Comparison of ENCODE assay signal across 1 cellular context in the genomic region with DNA sequence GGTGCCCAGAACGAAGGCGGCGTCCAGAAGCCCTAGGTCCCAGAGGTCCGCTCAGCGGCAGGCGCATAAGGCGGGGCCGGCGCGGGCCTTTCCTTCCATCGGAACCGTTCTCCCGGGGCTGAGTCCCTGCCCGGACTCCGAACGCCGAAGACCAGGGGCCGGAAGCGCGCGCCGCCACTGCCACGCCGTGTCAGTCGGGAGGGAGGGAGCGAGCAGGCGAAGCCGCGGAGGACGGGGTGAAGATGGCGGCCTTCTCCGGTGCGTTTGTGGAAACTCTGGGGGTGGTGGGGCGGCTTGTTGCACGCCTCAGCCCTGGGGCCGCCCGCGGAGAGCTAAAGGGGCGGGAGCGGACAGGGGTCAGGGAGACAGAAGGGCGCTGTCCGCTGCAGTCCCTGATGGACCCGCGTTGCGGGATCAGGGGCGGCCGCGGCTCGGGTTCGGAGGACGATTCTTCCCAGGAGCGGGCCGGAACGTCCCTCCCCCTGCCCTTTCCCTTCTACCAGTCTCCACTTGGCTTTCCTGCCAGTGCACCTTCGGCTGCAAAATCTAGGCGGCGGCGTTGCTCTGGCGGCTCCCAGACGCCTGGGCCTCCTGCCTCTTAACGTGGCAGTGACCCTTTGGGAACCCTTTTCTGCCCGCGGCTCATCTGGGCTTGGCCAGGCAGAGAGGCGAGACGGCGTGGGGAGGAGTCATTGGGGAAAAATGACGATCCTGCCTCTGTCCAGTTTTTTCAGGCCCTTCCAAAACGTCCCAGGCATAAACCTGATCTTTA.
TF ChIP-seq lines count a peak whose summit lies in the region.

DDX1 (plus strand) TSS at position 177 of the 772 bp plus-strand sequence; CDS start at position 243, 66 bp downstream.

TF ChIP-seq in HepG2, 621 proteins besides CTCF, POLR2A, EP300 and RAD21 (continued from another document and continues in another):
- TF ChIP-seq ZBTB49 (CRISPR knock-in tag; IDR thresholded peaks at IDR 0.05; ENCODE audit: borderline replicate concordance): peak; percentile 95
- TF ChIP-seq TSC22D2 (CRISPR knock-in tag; IDR thresholded peaks at IDR 0.05; ENCODE audit: borderline replicate concordance): peak; percentile 98
- no peak; the same call in 1 of the 2 replicates for TF ChIP-seq ZBTB8A (CRISPR knock-in tag; IDR thresholded peaks at IDR 0.05; ENCODE audit: borderline replicate concordance, low read depth)
- peak; percentile 99 for TF ChIP-seq REPIN1 (CRISPR knock-in tag; IDR thresholded peaks at IDR 0.05; ENCODE audit: borderline replicate concordance, low read depth)
- TF ChIP-seq, protein P1, sequence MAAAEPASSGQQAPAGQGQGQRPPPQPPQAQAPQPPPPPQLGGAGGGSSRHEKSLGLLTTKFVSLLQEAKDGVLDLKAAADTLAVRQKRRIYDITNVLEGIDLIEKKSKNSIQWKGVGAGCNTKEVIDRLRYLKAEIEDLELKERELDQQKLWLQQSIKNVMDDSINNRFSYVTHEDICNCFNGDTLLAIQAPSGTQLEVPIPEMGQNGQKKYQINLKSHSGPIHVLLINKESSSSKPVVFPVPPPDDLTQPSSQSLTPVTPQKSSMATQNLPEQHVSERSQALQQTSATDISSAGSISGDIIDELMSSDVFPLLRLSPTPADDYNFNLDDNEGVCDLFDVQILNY (CRISPR knock-in tag; conservative IDR thresholded peaks at IDR 0.05): peak; percentile 91
- TF ChIP-seq ZNF232 (CRISPR knock-in tag; IDR thresholded peaks at IDR 0.05; ENCODE audit: borderline replicate concordance): peak; percentile 93
- 0 out of 2 replicates have a peak, but pooled peaks have one; percentile 42 for TF ChIP-seq JUNB (CRISPR knock-in tag; IDR thresholded peaks at IDR 0.05; ENCODE audit: borderline replicate concordance)
- TF ChIP-seq, protein P2, sequence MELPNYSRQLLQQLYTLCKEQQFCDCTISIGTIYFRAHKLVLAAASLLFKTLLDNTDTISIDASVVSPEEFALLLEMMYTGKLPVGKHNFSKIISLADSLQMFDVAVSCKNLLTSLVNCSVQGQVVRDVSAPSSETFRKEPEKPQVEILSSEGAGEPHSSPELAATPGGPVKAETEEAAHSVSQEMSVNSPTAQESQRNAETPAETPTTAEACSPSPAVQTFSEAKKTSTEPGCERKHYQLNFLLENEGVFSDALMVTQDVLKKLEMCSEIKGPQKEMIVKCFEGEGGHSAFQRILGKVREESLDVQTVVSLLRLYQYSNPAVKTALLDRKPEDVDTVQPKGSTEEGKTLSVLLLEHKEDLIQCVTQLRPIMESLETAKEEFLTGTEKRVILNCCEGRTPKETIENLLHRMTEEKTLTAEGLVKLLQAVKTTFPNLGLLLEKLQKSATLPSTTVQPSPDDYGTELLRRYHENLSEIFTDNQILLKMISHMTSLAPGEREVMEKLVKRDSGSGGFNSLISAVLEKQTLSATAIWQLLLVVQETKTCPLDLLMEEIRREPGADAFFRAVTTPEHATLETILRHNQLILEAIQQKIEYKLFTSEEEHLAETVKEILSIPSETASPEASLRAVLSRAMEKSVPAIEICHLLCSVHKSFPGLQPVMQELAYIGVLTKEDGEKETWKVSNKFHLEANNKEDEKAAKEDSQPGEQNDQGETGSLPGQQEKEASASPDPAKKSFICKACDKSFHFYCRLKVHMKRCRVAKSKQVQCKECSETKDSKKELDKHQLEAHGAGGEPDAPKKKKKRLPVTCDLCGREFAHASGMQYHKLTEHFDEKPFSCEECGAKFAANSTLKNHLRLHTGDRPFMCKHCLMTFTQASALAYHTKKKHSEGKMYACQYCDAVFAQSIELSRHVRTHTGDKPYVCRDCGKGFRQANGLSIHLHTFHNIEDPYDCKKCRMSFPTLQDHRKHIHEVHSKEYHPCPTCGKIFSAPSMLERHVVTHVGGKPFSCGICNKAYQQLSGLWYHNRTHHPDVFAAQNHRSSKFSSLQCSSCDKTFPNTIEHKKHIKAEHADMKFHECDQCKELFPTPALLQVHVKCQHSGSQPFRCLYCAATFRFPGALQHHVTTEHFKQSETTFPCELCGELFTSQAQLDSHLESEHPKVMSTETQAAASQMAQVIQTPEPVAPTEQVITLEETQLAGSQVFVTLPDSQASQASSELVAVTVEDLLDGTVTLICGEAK (IDR thresholded peaks at IDR 0.05): peak; percentile 93
- TF ChIP-seq, protein P2 (CRISPR knock-in tag; IDR thresholded peaks at IDR 0.05): peak; percentile 96
- peak; percentile 99 for TF ChIP-seq ZNF766 (CRISPR knock-in tag; IDR thresholded peaks at IDR 0.05; ENCODE audit: borderline replicate concordance)
- TF ChIP-seq ZNF761 (CRISPR knock-in tag; conservative IDR thresholded peaks at IDR 0.05): peak; percentile 99
- peak; percentile 100 for TF ChIP-seq ZNF558 (CRISPR knock-in tag; IDR thresholded peaks at IDR 0.05; ENCODE audit: borderline replicate concordance)
- no peak for TF ChIP-seq KAT2B (IDR thresholded peaks at IDR 0.05; ENCODE audit: borderline replicate concordance, low read depth, low read length)
- no peak for TF ChIP-seq SOX6 (IDR thresholded peaks at IDR 0.05)
- TF ChIP-seq SOX6 (CRISPR knock-in tag; IDR thresholded peaks at IDR 0.05): peak; percentile 90
- TF ChIP-seq MTF1 (CRISPR knock-in tag; IDR thresholded peaks at IDR 0.05): peak; percentile 72; the same call in 1 of the 2 replicates
- TF ChIP-seq, protein P3, sequence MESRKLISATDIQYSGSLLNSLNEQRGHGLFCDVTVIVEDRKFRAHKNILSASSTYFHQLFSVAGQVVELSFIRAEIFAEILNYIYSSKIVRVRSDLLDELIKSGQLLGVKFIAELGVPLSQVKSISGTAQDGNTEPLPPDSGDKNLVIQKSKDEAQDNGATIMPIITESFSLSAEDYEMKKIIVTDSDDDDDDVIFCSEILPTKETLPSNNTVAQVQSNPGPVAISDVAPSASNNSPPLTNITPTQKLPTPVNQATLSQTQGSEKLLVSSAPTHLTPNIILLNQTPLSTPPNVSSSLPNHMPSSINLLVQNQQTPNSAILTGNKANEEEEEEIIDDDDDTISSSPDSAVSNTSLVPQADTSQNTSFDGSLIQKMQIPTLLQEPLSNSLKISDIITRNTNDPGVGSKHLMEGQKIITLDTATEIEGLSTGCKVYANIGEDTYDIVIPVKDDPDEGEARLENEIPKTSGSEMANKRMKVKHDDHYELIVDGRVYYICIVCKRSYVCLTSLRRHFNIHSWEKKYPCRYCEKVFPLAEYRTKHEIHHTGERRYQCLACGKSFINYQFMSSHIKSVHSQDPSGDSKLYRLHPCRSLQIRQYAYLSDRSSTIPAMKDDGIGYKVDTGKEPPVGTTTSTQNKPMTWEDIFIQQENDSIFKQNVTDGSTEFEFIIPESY (CRISPR knock-in tag; IDR thresholded peaks at IDR 0.05): peak; percentile 80
- TF ChIP-seq ZSCAN21 (CRISPR knock-in tag; IDR thresholded peaks at IDR 0.05; ENCODE audit: borderline replicate concordance): peak; percentile 95; the same call in 1 of the 2 replicates
- peak; percentile 99 for TF ChIP-seq ZNF615 (CRISPR knock-in tag; IDR thresholded peaks at IDR 0.05; ENCODE audit: borderline replicate concordance)
- TF ChIP-seq RFXANK (CRISPR knock-in tag; IDR thresholded peaks at IDR 0.05): peak; percentile 87; the same call in 1 of the 2 replicates
- peak; percentile 98 for TF ChIP-seq ZNF138 (CRISPR knock-in tag; IDR thresholded peaks at IDR 0.05; ENCODE audit: low read depth)
- TF ChIP-seq NFKBIZ (CRISPR knock-in tag; IDR thresholded peaks at IDR 0.05): peak; percentile 97
- TF ChIP-seq ZSCAN30 (CRISPR knock-in tag; IDR thresholded peaks at IDR 0.05): peak; percentile 97; the same call in 1 of the 2 replicates
- TF ChIP-seq ZMAT3 (CRISPR knock-in tag; conservative IDR thresholded peaks at IDR 0.05): peak; percentile 97
- peak; percentile 94 for TF ChIP-seq AKNA (CRISPR knock-in tag; IDR thresholded peaks at IDR 0.05; ENCODE audit: borderline replicate concordance)
- peak; percentile 88; the same call in 1 of the 3 replicates for TF ChIP-seq MXI1 (IDR thresholded peaks at IDR 0.05; ENCODE audit: borderline replicate concordance, low read depth, low read length)
- peak; percentile 68; the same call in 1 of the 2 replicates for TF ChIP-seq TRIM24 (CRISPR knock-in tag; IDR thresholded peaks at IDR 0.05)
- TF ChIP-seq PAX8 (CRISPR knock-in tag; IDR thresholded peaks at IDR 0.05; ENCODE audit: borderline replicate concordance): peak; percentile 94
- TF ChIP-seq SKI (IDR thresholded peaks at IDR 0.05; ENCODE audit: partially characterized antibody): peak; percentile 79
- peak; percentile 96 for TF ChIP-seq HDAC2 (CRISPR knock-in tag; IDR thresholded peaks at IDR 0.05)
- TF ChIP-seq NFATC3 (CRISPR knock-in tag; IDR thresholded peaks at IDR 0.05): peak; percentile 97
